Comparison of ENCODE assay signal across 18 cellular contexts in the genomic region with DNA sequence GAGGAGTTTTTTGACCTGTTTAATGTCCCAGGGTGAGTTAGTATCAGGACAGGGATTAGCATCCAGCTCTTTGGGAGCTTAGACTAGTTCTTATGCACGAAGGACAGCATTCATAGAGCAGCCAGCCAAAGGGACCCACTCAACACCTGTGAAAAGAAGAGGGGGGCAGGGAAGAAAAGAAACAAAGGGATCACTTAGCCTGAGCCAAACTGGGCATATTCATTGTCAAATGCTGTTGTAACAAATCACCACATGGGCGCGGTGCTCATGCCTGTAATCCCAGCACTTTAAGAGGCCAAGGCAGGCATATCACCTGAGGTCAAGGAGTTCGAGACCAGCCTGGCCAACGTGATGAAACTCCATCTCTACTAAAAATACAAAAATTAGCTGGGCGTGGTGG. TPM values are rescaled to one million over a fixed set of nuclear protein-coding genes. Genes with fewer than 3 reads are reported as not detected.
A peak's percentile ranks its signal among the peaks of the same experiment; 100 is the strongest.
DNase-seq lines count a peak whose midpoint lies in the region; ATAC-seq and TF ChIP-seq lines count a peak whose summit lies in the region.
"Had no signal": no experiment of that assay in that cellular context is flagged by ENCODE, and none has a peak within 500 bp of the region (broad histone marks: within the 10 kb centered on the region; RNA-seq: fewer than 3 reads in every experiment).

No MANE protein-coding gene starts in this region.

- DNase-seq in NT2/D1 (ENCODE audit: low read depth, low spot score) = peak; percentile 3
- peak in 1 of 2 donors; percentile 25 for DNase-seq in breast epithelium (ENCODE audit: low spot score in 2 of 2)
- DNase-seq in middle frontal gyrus (ENCODE audit: extremely low spot score, low spot score) = peak; percentile 68
- no peak for DNase-seq in activated gamma-delta T cell treated with Interleukin-2 at 50 U/mL for 16 hours
- DNase-seq: activated naive CD4-positive, alpha-beta T cell treated with anti-CD3 and anti-CD28 coated beads, Interleukin-2, amount 10 ng/mL, durations not matched to agents 7 days and 5 days; DMS79 treated with DMSO at 0.1 percent for 48 hours; glutamatergic neuron; naive thymus-derived CD8-positive, alpha-beta T cell; NCI-H345; small intestine had no signal

- H3K4me3 ChIP-seq in NT2/D1 (ENCODE audit: insufficient read length, low read depth) (no peak overlapping the region), breast epithelium (no peak overlapping the region), stomach smooth muscle (ENCODE audit: low read length in 2 of 2) (no peak overlapping the region)
- H3K4me3 ChIP-seq: GM23338 had no signal

- no peak for ATAC-seq in GM21825 (IDR thresholded peaks at IDR 0.05; ENCODE audit: unreplicated experiment)
- no peak for ATAC-seq in HG03196 (IDR thresholded peaks at IDR 0.05; ENCODE audit: unreplicated experiment)
- ATAC-seq: GM23338; naive thymus-derived CD8-positive, alpha-beta T cell; WTC11 had no signal

- intact Hi-C loops in breast epithelium (cut with DNase I; ENCODE audit: low total_unique reads) = no loop called here

- H3K27me3 ChIP-seq in NT2/D1 (ENCODE audit: insufficient read depth, insufficient read length) = no peaks in the 10 kb centered on the region
- H3K27me3 ChIP-seq in breast epithelium = no peaks in the 10 kb centered on the region
- no peaks in the 10 kb centered on the region for H3K27me3 ChIP-seq in stomach smooth muscle (ENCODE audit: control insufficient read depth in 1 of 2, insufficient read depth in 2 of 2, low read length in 2 of 2)

- TF ChIP-seq POLR2A in breast epithelium (IDR thresholded peaks at IDR 0.05) = no peak

- H3K4me1 ChIP-seq in NT2/D1 (ENCODE audit: insufficient read depth, insufficient read length) = peaks cover 4% of the 10 kb centered on the region
- H3K4me1 ChIP-seq in breast epithelium = peaks cover 0 to 6% of the 10 kb centered on the region in 2 donors
- H3K4me1 ChIP-seq in stomach smooth muscle (ENCODE audit: control insufficient read depth, insufficient read depth, low read length) = peaks cover 25% of the 10 kb centered on the region

- H3K9me3 ChIP-seq in NT2/D1 (ENCODE audit: insufficient read depth, low read length) = no peaks in the 10 kb centered on the region
- H3K9me3 ChIP-seq in breast epithelium = no peaks in the 10 kb centered on the region
- H3K9me3 ChIP-seq in stomach smooth muscle (ENCODE audit: control insufficient read depth in 2 of 2, low read length in 2 of 2) = no peaks in the 10 kb centered on the region

- H3K36me3 ChIP-seq in NT2/D1 (ENCODE audit: insufficient read depth, insufficient read length, low read length) (no peaks in the 10 kb centered on the region), breast epithelium (no peaks in the 10 kb centered on the region), stomach smooth muscle (ENCODE audit: control insufficient read depth in 2 of 2, insufficient read depth in 2 of 2, low read length in 2 of 2) (no peaks in the 10 kb centered on the region)

- no peak for TF ChIP-seq CTCF in breast epithelium (IDR thresholded peaks at IDR 0.05)

- H3K27ac ChIP-seq in breast epithelium (peak overlapping the region; percentile 79 to 82), stomach smooth muscle (ENCODE audit: low read length) (peak overlapping the region; percentile 82)
- H3K27ac ChIP-seq: C4-2B had no signal

- no peak overlapping the region for H3K9ac ChIP-seq in NT2/D1 (ENCODE audit: insufficient read length, low read depth)
- no peak overlapping the region for H3K9ac ChIP-seq in stomach smooth muscle (ENCODE audit: low read length in 2 of 2)

RNA-seq across cellular contexts. Expression of gene CHRDL2, which starts 57.3 kb away (rescaled TPM):
- total RNA-seq in breast epithelium = 1 to 10 TPM in 1 of 3 donors, not detected in 2; 4.2 TPM
- total RNA-seq: kidney epithelial cell; naive thymus-derived CD8-positive, alpha-beta T cell; OCI-LY7 had no signal
